ENCODE assay signal across 18 cellular contexts in genomic region chr3:30480587-30480986, GRCh38.
DNase-seq lines count a peak whose midpoint lies in the region; ATAC-seq and TF ChIP-seq lines count a peak whose summit lies in the region.
"Had no signal": no experiment of that assay in that cellular context is flagged by ENCODE, and none has a peak within 500 bp of the region (broad histone marks: within the 10 kb centered on the region; RNA-seq: fewer than 3 reads in every experiment).

No MANE protein-coding gene starts in this region.

- H3K27me3 ChIP-seq in adipocyte (replicated peaks; ENCODE audit: control insufficient read depth, insufficient read depth, low read length) (no peaks in the 10 kb centered on the region), lower lobe of right lung (ENCODE audit: low read depth) (no peaks in the 10 kb centered on the region), subcutaneous abdominal adipose tissue (ENCODE audit: control insufficient read depth in 5 of 5, insufficient read depth in 4 of 5, low read length in 5 of 5) (no peaks in the 10 kb centered on the region), uterus (no peaks in the 10 kb centered on the region), colonic mucosa (no peaks in the 10 kb centered on the region)
- H3K27me3 ChIP-seq: BE2C; BLaER1 treated with 17β-estradiol and CSF1 and Interleukin-3, amounts not matched to agents 10 nM and 100 nM had no signal

- H3K4me1 ChIP-seq in adipocyte (ENCODE audit: control insufficient read depth, insufficient read depth, low read length): peaks cover 49% of the 10 kb centered on the region
- H3K4me1 ChIP-seq in lower lobe of right lung: peaks cover 42% of the 10 kb centered on the region
- peaks cover 0 to 38% (median 35%) of the 10 kb centered on the region in 5 donors for H3K4me1 ChIP-seq in subcutaneous abdominal adipose tissue (ENCODE audit: control insufficient read depth in 5 of 5, insufficient read depth in 5 of 5, low read length in 5 of 5)
- no peaks in the 10 kb centered on the region for H3K4me1 ChIP-seq in uterus
- peaks cover 12% of the 10 kb centered on the region for H3K4me1 ChIP-seq in colonic mucosa
- H3K4me1 ChIP-seq in mucosa of descending colon (ENCODE audit: low read depth): peaks cover 10% of the 10 kb centered on the region
- H3K4me1 ChIP-seq: BE2C, HAP-1 had no signal

- no peak overlapping the region for H3K4me3 ChIP-seq in adipocyte (ENCODE audit: low read length)
- H3K4me3 ChIP-seq in lower lobe of right lung: no peak overlapping the region
- H3K4me3 ChIP-seq in subcutaneous abdominal adipose tissue (ENCODE audit: low read depth in 1 of 5, low read length in 5 of 5): no peak overlapping the region
- no peak overlapping the region for H3K4me3 ChIP-seq in uterus
- no peak overlapping the region for H3K4me3 ChIP-seq in colonic mucosa
- H3K4me3 ChIP-seq in mucosa of descending colon: no peak overlapping the region
- H3K4me3 ChIP-seq: BLaER1 treated with 17β-estradiol and CSF1 and Interleukin-3, amounts not matched to agents 10 nM and 100 nM; HAP-1 had no signal

- ATAC-seq in lower lobe of right lung (no peak), mucosa of descending colon (no peak)

- TF ChIP-seq POLR2A in uterus (IDR thresholded peaks at IDR 0.05): no peak

- H3K27ac ChIP-seq in lower lobe of right lung (peak overlapping the region; percentile 22), subcutaneous abdominal adipose tissue (ENCODE audit: low read depth, low read length) (peak overlapping the region; percentile 86), uterus (peak overlapping the region; percentile 4 to 44), colonic mucosa (no peak overlapping the region)
- H3K27ac ChIP-seq: BLaER1 treated with 17β-estradiol and CSF1 and Interleukin-3, amounts not matched to agents 10 nM and 100 nM had no signal

- no peak for DNase-seq in adipocyte (ENCODE audit: low read depth)
- DNase-seq in lower lobe of right lung: no peak
- no peak for DNase-seq in uterus
- DNase-seq in colonic mucosa: no peak
- no peak for DNase-seq in AML-193 (lab: John Stamatoyannopoulos, UW)
- no peak for DNase-seq in mucosa of descending colon
- DNase-seq: BE2C; CD4-positive, alpha-beta T cell; CD8-positive, alpha-beta memory T cell; DMS 273 treated with DMSO at 0.1 percent for 48 hours; DMS79; EL; GDM1; GOT3; HFFc6 had no signal

- intact Hi-C loops in lower lobe of right lung (cut with DNase I) (no loop called here), uterus (cut with DNase I; ENCODE audit: low total_unique reads) (no loop called here), colonic mucosa (cut with DNase I) (no loop called here), mucosa of descending colon (cut with DNase I, micrococcal nuclease) (no loop called here)

- H3K36me3 ChIP-seq in adipocyte (ENCODE audit: control insufficient read depth, insufficient read depth, low read length, severe bottlenecking) (no peaks in the 10 kb centered on the region), lower lobe of right lung (no peaks in the 10 kb centered on the region), subcutaneous abdominal adipose tissue (ENCODE audit: control insufficient read depth in 5 of 5, insufficient read depth in 5 of 5, low read length in 5 of 5) (no peaks in the 10 kb centered on the region), uterus (no peaks in the 10 kb centered on the region), colonic mucosa (no peaks in the 10 kb centered on the region), mucosa of descending colon (ENCODE audit: low read depth) (no peaks in the 10 kb centered on the region)
- H3K36me3 ChIP-seq: BE2C; BLaER1 treated with 17β-estradiol and CSF1 and Interleukin-3, amounts not matched to agents 10 nM and 100 nM; HAP-1 had no signal

- peak overlapping the region; percentile 46 for H3K9ac ChIP-seq in adipocyte (ENCODE audit: low read length)
- no peak overlapping the region for H3K9ac ChIP-seq in subcutaneous abdominal adipose tissue (ENCODE audit: low read length in 5 of 5)
- H3K9ac ChIP-seq in colonic mucosa (ENCODE audit: low read depth in 2 of 2, low read length in 2 of 2): no peak overlapping the region
- H3K9ac ChIP-seq: BLaER1 treated with 17β-estradiol and CSF1 and Interleukin-3, amounts not matched to agents 10 nM and 100 nM had no signal

- no peaks in the 10 kb centered on the region for H3K9me3 ChIP-seq in adipocyte (ENCODE audit: control insufficient read depth, low read length)
- no peaks in the 10 kb centered on the region for H3K9me3 ChIP-seq in lower lobe of right lung
- no peaks in the 10 kb centered on the region for H3K9me3 ChIP-seq in subcutaneous abdominal adipose tissue (ENCODE audit: control insufficient read depth in 5 of 5, low read length in 5 of 5)
- H3K9me3 ChIP-seq in uterus: no peaks in the 10 kb centered on the region
- no peaks in the 10 kb centered on the region for H3K9me3 ChIP-seq in colonic mucosa
- no peaks in the 10 kb centered on the region for H3K9me3 ChIP-seq in mucosa of descending colon
- H3K9me3 ChIP-seq: BE2C, HAP-1 had no signal

- no peak for TF ChIP-seq CTCF in lower lobe of right lung (IDR thresholded peaks at IDR 0.05)
- no peak for TF ChIP-seq CTCF in uterus (IDR thresholded peaks at IDR 0.05)
- no peak for TF ChIP-seq CTCF in colonic mucosa (IDR thresholded peaks at IDR 0.05)
- no peak for TF ChIP-seq CTCF in mucosa of descending colon (IDR thresholded peaks at IDR 0.05)
